1 cellular context compared by ENCODE assay signal in genomic region chr4:39124885-39125599, GRCh38.
TF ChIP-seq lines count a peak whose summit lies in the region.

No MANE protein-coding gene starts in this region.

TF ChIP-seq in GM12878, 131 proteins besides CTCF, POLR2A, EP300 and RAD21 (continued from another document):
- TF ChIP-seq ZNF592 (IDR thresholded peaks at IDR 0.05) (no peak), POU2F2 (IDR thresholded peaks at IDR 0.05; ENCODE audit: borderline replicate concordance, low read depth, low read length) (peak; percentile 96), BCL11A (IDR thresholded peaks at IDR 0.05; ENCODE audit: low read depth, low read length) (no peak), SRF (IDR thresholded peaks at IDR 0.05; ENCODE audit: low read depth in 2 of 2, low read length in 2 of 2) (0 out of 4 replicates have a peak, but pooled peaks of 1 of the 2 experiments have one; percentile 32)
